Comparison of ENCODE assay signal across 1 cellular context in the genomic region with DNA sequence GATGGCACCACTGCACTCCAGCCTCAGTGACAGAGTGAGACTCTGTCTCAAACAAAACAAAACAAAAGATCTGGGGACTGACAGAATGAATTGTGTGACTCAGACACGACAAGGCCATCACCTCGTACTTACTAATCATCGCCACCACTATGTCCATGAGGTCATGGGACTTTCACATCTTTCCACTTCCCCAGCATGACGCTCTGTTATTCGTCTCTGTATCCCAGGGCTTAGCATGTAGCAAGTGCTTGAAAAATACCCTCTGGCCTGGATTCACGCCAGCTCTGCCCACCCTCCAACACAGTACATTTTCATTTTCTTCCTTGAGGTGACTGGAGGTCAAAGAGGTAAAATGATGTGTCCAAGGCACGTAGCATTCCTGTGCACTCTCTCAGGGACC.
TF ChIP-seq lines count a peak whose summit lies in the region.

No MANE protein-coding gene starts in this region.

TF ChIP-seq in GM12878, 131 proteins besides CTCF, POLR2A, EP300 and RAD21:
- TF ChIP-seq, protein P1, sequence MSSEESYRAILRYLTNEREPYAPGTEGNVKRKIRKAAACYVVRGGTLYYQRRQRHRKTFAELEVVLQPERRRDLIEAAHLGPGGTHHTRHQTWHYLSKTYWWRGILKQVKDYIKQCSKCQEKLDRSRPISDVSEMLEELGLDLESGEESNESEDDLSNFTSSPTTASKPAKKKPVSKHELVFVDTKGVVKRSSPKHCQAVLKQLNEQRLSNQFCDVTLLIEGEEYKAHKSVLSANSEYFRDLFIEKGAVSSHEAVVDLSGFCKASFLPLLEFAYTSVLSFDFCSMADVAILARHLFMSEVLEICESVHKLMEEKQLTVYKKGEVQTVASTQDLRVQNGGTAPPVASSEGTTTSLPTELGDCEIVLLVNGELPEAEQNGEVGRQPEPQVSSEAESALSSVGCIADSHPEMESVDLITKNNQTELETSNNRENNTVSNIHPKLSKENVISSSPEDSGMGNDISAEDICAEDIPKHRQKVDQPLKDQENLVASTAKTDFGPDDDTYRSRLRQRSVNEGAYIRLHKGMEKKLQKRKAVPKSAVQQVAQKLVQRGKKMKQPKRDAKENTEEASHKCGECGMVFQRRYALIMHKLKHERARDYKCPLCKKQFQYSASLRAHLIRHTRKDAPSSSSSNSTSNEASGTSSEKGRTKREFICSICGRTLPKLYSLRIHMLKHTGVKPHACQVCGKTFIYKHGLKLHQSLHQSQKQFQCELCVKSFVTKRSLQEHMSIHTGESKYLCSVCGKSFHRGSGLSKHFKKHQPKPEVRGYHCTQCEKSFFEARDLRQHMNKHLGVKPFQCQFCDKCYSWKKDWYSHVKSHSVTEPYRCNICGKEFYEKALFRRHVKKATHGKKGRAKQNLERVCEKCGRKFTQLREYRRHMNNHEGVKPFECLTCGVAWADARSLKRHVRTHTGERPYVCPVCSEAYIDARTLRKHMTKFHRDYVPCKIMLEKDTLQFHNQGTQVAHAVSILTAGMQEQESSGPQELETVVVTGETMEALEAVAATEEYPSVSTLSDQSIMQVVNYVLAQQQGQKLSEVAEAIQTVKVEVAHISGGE (CRISPR knock-in tag; IDR thresholded peaks at IDR 0.05) = no peak
- TF ChIP-seq CREB1 (IDR thresholded peaks at IDR 0.05; ENCODE audit: low read depth) = 0 out of 2 replicates have a peak, but pooled peaks have one; percentile 34
